1 cellular context compared by ENCODE assay signal in genomic region chr18:59918320-59918755, GRCh38.
TF ChIP-seq lines count a peak whose summit lies in the region.

No MANE protein-coding gene starts in this region.

TF ChIP-seq in GM12878, 131 proteins besides CTCF, POLR2A, EP300 and RAD21 (continued from another document and continues in another):
- no peak for TF ChIP-seq ZBTB11 (CRISPR knock-in tag; IDR thresholded peaks at IDR 0.05)
- 0 out of 2 replicates have a peak, but pooled peaks have one; percentile 4 for TF ChIP-seq ZNF24 (IDR thresholded peaks at IDR 0.05)
- peak; percentile 31 for TF ChIP-seq SP1 (IDR thresholded peaks at IDR 0.05; ENCODE audit: low read depth, low read length)
- no peak for TF ChIP-seq WRNIP1 (IDR thresholded peaks at IDR 0.05; ENCODE audit: borderline replicate concordance, low read depth, low read length)
- TF ChIP-seq CHD1 (IDR thresholded peaks at IDR 0.05; ENCODE audit: low read depth, low read length), result no peak
- TF ChIP-seq BCL3 (IDR thresholded peaks at IDR 0.05; ENCODE audit: borderline replicate concordance, insufficient read depth, low read depth, low read length, poor library complexity, severe bottlenecking), result peak; percentile 44
- peak; percentile 37; the same call in 1 of the 2 replicates for TF ChIP-seq RUNX3 (IDR thresholded peaks at IDR 0.05; ENCODE audit: low read length)
- TF ChIP-seq RB1 (IDR thresholded peaks at IDR 0.05; ENCODE audit: borderline replicate concordance), result no peak
- TF ChIP-seq CHD2 (IDR thresholded peaks at IDR 0.05; ENCODE audit: borderline replicate concordance, low read depth, low read length), result peak; percentile 39; the same call in 1 of the 2 replicates
- TF ChIP-seq TCF3 (IDR thresholded peaks at IDR 0.05; ENCODE audit: borderline replicate concordance, insufficient read depth, low read depth, low read length), result peak; percentile 87
- TF ChIP-seq ESRRA (IDR thresholded peaks at IDR 0.05; ENCODE audit: low read length), result no peak
- no peak for TF ChIP-seq MTA3 (IDR thresholded peaks at IDR 0.05; ENCODE audit: borderline replicate concordance, low read length)
- peak; percentile 30 to 66; a peak in 3 of 4 replicates for TF ChIP-seq BHLHE40 (IDR thresholded peaks at IDR 0.05; ENCODE audit: borderline replicate concordance in 1 of 2, low read depth in 2 of 2, low read length in 1 of 2)
- TF ChIP-seq, protein P1, sequence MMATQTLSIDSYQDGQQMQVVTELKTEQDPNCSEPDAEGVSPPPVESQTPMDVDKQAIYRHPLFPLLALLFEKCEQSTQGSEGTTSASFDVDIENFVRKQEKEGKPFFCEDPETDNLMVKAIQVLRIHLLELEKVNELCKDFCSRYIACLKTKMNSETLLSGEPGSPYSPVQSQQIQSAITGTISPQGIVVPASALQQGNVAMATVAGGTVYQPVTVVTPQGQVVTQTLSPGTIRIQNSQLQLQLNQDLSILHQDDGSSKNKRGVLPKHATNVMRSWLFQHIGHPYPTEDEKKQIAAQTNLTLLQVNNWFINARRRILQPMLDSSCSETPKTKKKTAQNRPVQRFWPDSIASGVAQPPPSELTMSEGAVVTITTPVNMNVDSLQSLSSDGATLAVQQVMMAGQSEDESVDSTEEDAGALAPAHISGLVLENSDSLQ (IDR thresholded peaks at IDR 0.05), result peak; percentile 75
- TF ChIP-seq NR2C1 (IDR thresholded peaks at IDR 0.05), result no peak
- no peak for TF ChIP-seq HSF1 (IDR thresholded peaks at IDR 0.05; ENCODE audit: low read depth, low read length)
- peak; percentile 97 for TF ChIP-seq BACH1 (IDR thresholded peaks at IDR 0.05; ENCODE audit: borderline replicate concordance)
- TF ChIP-seq IKZF2 (IDR thresholded peaks at IDR 0.05), result peak; percentile 72 to 77
- no peak for TF ChIP-seq HDAC6 (IDR thresholded peaks at IDR 0.05; ENCODE audit: unreplicated experiment)
- peak; percentile 89 for TF ChIP-seq EED (IDR thresholded peaks at IDR 0.05; ENCODE audit: low read depth)
- peak; percentile 69 for TF ChIP-seq YY1 (IDR thresholded peaks at IDR 0.05; ENCODE audit: low read depth, low read length)
- TF ChIP-seq YBX1 (IDR thresholded peaks at IDR 0.05), result no peak
- TF ChIP-seq CBX3 (IDR thresholded peaks at IDR 0.05; ENCODE audit: borderline replicate concordance, low read depth), result no peak
- TF ChIP-seq GATAD2B (conservative IDR thresholded peaks at IDR 0.05; ENCODE audit: low read depth), result peak; percentile 66; the same call in 1 of the 2 replicates
- TF ChIP-seq MTA2 (IDR thresholded peaks at IDR 0.05; ENCODE audit: low read depth), result peak; percentile 67; the same call in 1 of the 2 replicates
- peak; percentile 33 for TF ChIP-seq PBX3 (IDR thresholded peaks at IDR 0.05; ENCODE audit: insufficient replicate concordance, low read depth, low read length)
- TF ChIP-seq NFIC (IDR thresholded peaks at IDR 0.05; ENCODE audit: low read depth, low read length), result peak; percentile 57; the same call in 1 of the 2 replicates
- TF ChIP-seq, protein P2, sequence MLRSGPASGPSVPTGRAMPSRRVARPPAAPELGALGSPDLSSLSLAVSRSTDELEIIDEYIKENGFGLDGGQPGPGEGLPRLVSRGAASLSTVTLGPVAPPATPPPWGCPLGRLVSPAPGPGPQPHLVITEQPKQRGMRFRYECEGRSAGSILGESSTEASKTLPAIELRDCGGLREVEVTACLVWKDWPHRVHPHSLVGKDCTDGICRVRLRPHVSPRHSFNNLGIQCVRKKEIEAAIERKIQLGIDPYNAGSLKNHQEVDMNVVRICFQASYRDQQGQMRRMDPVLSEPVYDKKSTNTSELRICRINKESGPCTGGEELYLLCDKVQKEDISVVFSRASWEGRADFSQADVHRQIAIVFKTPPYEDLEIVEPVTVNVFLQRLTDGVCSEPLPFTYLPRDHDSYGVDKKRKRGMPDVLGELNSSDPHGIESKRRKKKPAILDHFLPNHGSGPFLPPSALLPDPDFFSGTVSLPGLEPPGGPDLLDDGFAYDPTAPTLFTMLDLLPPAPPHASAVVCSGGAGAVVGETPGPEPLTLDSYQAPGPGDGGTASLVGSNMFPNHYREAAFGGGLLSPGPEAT (IDR thresholded peaks at IDR 0.05; ENCODE audit: low read depth), result peak; percentile 32; the same call in 1 of the 2 replicates
- TF ChIP-seq JUNB (IDR thresholded peaks at IDR 0.05), result peak; percentile 48; the same call in 1 of the 2 replicates
- TF ChIP-seq, protein P3, sequence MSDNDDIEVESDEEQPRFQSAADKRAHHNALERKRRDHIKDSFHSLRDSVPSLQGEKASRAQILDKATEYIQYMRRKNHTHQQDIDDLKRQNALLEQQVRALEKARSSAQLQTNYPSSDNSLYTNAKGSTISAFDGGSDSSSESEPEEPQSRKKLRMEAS (IDR thresholded peaks at IDR 0.05; ENCODE audit: low read depth, low read length), result peak; percentile 54; the same call in 1 of the 2 replicates
- TF ChIP-seq NBN (IDR thresholded peaks at IDR 0.05), result peak; percentile 73
- peak; percentile 69 for TF ChIP-seq DPF2 (IDR thresholded peaks at IDR 0.05)
- TF ChIP-seq ATF7 (IDR thresholded peaks at IDR 0.05; ENCODE audit: low read depth), result peak; percentile 65; the same call in 1 of the 2 replicates
- TF ChIP-seq MEF2A (IDR thresholded peaks at IDR 0.05; ENCODE audit: insufficient read depth, low read depth, low read length), result peak; percentile 78
- TF ChIP-seq, protein P4, sequence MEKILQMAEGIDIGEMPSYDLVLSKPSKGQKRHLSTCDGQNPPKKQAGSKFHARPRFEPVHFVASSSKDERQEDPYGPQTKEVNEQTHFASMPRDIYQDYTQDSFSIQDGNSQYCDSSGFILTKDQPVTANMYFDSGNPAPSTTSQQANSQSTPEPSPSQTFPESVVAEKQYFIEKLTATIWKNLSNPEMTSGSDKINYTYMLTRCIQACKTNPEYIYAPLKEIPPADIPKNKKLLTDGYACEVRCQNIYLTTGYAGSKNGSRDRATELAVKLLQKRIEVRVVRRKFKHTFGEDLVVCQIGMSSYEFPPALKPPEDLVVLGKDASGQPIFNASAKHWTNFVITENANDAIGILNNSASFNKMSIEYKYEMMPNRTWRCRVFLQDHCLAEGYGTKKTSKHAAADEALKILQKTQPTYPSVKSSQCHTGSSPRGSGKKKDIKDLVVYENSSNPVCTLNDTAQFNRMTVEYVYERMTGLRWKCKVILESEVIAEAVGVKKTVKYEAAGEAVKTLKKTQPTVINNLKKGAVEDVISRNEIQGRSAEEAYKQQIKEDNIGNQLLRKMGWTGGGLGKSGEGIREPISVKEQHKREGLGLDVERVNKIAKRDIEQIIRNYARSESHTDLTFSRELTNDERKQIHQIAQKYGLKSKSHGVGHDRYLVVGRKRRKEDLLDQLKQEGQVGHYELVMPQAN (conservative IDR thresholded peaks at IDR 0.05), result 0 out of 2 replicates have a peak, but pooled peaks have one; percentile 19
- TF ChIP-seq ZNF217 (IDR thresholded peaks at IDR 0.05), result 0 out of 2 replicates have a peak, but pooled peaks have one; percentile 54
- no peak for TF ChIP-seq MXI1 (IDR thresholded peaks at IDR 0.05; ENCODE audit: low read depth, low read length)
- TF ChIP-seq TCF12 (IDR thresholded peaks at IDR 0.05; ENCODE audit: low read depth, low read length), result peak; percentile 92
- TF ChIP-seq, protein P5, sequence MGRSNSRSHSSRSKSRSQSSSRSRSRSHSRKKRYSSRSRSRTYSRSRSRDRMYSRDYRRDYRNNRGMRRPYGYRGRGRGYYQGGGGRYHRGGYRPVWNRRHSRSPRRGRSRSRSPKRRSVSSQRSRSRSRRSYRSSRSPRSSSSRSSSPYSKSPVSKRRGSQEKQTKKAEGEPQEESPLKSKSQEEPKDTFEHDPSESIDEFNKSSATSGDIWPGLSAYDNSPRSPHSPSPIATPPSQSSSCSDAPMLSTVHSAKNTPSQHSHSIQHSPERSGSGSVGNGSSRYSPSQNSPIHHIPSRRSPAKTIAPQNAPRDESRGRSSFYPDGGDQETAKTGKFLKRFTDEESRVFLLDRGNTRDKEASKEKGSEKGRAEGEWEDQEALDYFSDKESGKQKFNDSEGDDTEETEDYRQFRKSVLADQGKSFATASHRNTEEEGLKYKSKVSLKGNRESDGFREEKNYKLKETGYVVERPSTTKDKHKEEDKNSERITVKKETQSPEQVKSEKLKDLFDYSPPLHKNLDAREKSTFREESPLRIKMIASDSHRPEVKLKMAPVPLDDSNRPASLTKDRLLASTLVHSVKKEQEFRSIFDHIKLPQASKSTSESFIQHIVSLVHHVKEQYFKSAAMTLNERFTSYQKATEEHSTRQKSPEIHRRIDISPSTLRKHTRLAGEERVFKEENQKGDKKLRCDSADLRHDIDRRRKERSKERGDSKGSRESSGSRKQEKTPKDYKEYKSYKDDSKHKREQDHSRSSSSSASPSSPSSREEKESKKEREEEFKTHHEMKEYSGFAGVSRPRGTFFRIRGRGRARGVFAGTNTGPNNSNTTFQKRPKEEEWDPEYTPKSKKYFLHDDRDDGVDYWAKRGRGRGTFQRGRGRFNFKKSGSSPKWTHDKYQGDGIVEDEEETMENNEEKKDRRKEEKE (IDR thresholded peaks at IDR 0.05), result no peak
- TF ChIP-seq CREM (IDR thresholded peaks at IDR 0.05; ENCODE audit: low read depth), result peak; percentile 57; the same call in 1 of the 2 replicates
- no peak for TF ChIP-seq PRDM15 (CRISPR knock-in tag; IDR thresholded peaks at IDR 0.05)
- TF ChIP-seq PAX5 (IDR thresholded peaks at IDR 0.05; ENCODE audit: borderline replicate concordance, low read depth, low read length), result peak; percentile 92
